In genomic region chr16:48596326-48596725, GRCh38 we compare ENCODE assay signal across 9 cellular contexts. TPM values are rescaled to one million over a fixed set of nuclear protein-coding genes. Genes with fewer than 3 reads are reported as not detected.
DNase-seq lines count a peak whose midpoint lies in the region; ATAC-seq and TF ChIP-seq lines count a peak whose summit lies in the region.
"Had no signal": no experiment of that assay in that cellular context is flagged by ENCODE, and none has a peak within 500 bp of the region (broad histone marks: within the 10 kb centered on the region; RNA-seq: fewer than 3 reads in every experiment).

No MANE protein-coding gene starts in this region.

- DNase-seq in Right ventricle myocardium superior = no peak
- DNase-seq in right atrium auricular region (ENCODE audit: low spot score) = no peak
- peak; percentile 57 for DNase-seq in activated gamma-delta T cell treated with anti-CD3 and anti-CD28 coated beads, Interleukin-2, amount 50 U/mL, for 16 hours (ENCODE audit: low read depth)
- DNase-seq in stimulated activated CD8-positive, alpha-beta memory T cell treated with anti-CD3 and anti-CD28 coated beads, Interleukin-7, amount 100 ng/mL, for 4 hours (ENCODE audit: low read depth in 2 of 2) = peak; percentile 28 to 48
- no peak for DNase-seq in GDM1 (lab: John Stamatoyannopoulos, UW)
- no peak for DNase-seq in putamen (ENCODE audit: low spot score)
- DNase-seq: NCI-H1092 had no signal

- peak; percentile 53 for ATAC-seq in Right ventricle myocardium superior (ENCODE audit: poor library complexity)
- peak; percentile 99 for ATAC-seq in HG03066 (IDR thresholded peaks at IDR 0.05; ENCODE audit: low read depth, unreplicated experiment)
- ATAC-seq in SK-N-SH treated with all-trans-retinoic acid at 6 μM for 48 hours = no peak

- H3K27me3 ChIP-seq in right atrium auricular region = no peaks in the 10 kb centered on the region

- peaks cover 0 to 64% of the 10 kb centered on the region in 2 donors for H3K4me1 ChIP-seq in right atrium auricular region

- peak overlapping the region in 1 of 2 donors; percentile 14 for H3K27ac ChIP-seq in right atrium auricular region

- H3K4me3 ChIP-seq in right atrium auricular region = no peak overlapping the region

- intact Hi-C loops in Right ventricle myocardium superior (cut with DNase I) = no loop called here

- TF ChIP-seq CTCF in right atrium auricular region (IDR thresholded peaks at IDR 0.05) = no peak

- H3K36me3 ChIP-seq in right atrium auricular region = no peaks in the 10 kb centered on the region

- H3K9me3 ChIP-seq in right atrium auricular region = no peaks in the 10 kb centered on the region

TF ChIP-seq in SK-N-SH treated with all-trans-retinoic acid at 6 μM for 48 hours, 23 proteins besides CTCF, POLR2A, EP300 and RAD21:
- TF ChIP-seq POU6F1 (CRISPR knock-in tag; IDR thresholded peaks at IDR 0.05; ENCODE audit: borderline replicate concordance, low read depth) (no peak), PATZ1 (CRISPR knock-in tag; IDR thresholded peaks at IDR 0.05; ENCODE audit: borderline replicate concordance) (no peak), ZNF565 (CRISPR knock-in tag; conservative IDR thresholded peaks at IDR 0.05; ENCODE audit: low read depth) (no peak), CSRNP3 (CRISPR knock-in tag; IDR thresholded peaks at IDR 0.05) (no peak), ARNTL (CRISPR knock-in tag; IDR thresholded peaks at IDR 0.05; ENCODE audit: borderline replicate concordance, low read depth) (no peak), CREB5 (CRISPR knock-in tag; IDR thresholded peaks at IDR 0.05; ENCODE audit: low read depth) (no peak), GLIS3 (CRISPR knock-in tag; IDR thresholded peaks at IDR 0.05) (no peak), TSHZ2 (CRISPR knock-in tag; IDR thresholded peaks at IDR 0.05) (no peak), SNAI2 (CRISPR knock-in tag; IDR thresholded peaks at IDR 0.05) (no peak), PPARA (CRISPR knock-in tag; IDR thresholded peaks at IDR 0.05; ENCODE audit: borderline replicate concordance) (no peak), ZNF70 (CRISPR knock-in tag; IDR thresholded peaks at IDR 0.05) (no peak), OSR1 (CRISPR knock-in tag; IDR thresholded peaks at IDR 0.05) (no peak), ZFP30 (CRISPR knock-in tag; IDR thresholded peaks at IDR 0.05) (no peak), ZFP3 (CRISPR knock-in tag; IDR thresholded peaks at IDR 0.05) (no peak), BACH2 (CRISPR knock-in tag; IDR thresholded peaks at IDR 0.05; ENCODE audit: borderline replicate concordance) (no peak)

RNA-seq across cellular contexts. Expression of gene N4BP1, which starts 13.7 kb away (rescaled TPM):
- 21.3 TPM for total RNA-seq in Right ventricle myocardium superior
- total RNA-seq in right atrium auricular region = 10 to 100 TPM; 12.3 to 15.0 TPM

Comparison
In these comparisons a context has a peak if more than half of its experiments do, and no peak if none do; other contexts are left out.
1. DNase-seq: peak in activated gamma-delta T cell treated with anti-CD3 and anti-CD28 coated beads, Interleukin-2, amount 50 U/mL, for 16 hours (single experiment) and stimulated activated CD8-positive, alpha-beta memory T cell treated with anti-CD3 and anti-CD28 coated beads, Interleukin-7, amount 100 ng/mL, for 4 hours (2 of 2); none in Right ventricle myocardium superior (single experiment), right atrium auricular region (single experiment), GDM1 (single experiment) and putamen (single experiment).